Comparison of ENCODE assay signal across 32 cellular contexts in the genomic region with DNA sequence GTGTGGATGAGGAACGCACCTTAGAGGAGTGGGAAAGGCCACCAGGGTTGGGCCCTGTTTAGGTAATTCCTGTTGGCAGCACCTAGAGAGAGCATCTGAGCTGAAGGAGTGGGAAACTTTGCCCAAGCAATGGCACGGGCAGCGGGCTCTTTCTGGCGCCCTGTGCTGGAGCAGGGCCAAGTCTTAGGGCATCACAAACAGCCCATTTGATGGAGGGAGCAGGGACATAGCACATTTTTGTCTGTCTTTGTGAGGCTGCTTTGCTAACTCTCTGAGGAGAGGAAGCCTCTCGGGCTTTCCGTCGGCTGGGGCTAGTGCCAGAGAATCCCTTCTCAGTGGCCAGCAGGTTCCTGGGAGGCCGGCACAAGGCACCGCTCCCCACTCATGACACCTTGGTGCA. TPM values are rescaled to one million over a fixed set of nuclear protein-coding genes. Genes with fewer than 3 reads are reported as not detected.
"Had no signal": no experiment of that assay in that cellular context is flagged by ENCODE, and none has a peak within 500 bp of the region (broad histone marks: within the 10 kb centered on the region; RNA-seq: fewer than 3 reads in every experiment).

No MANE protein-coding gene starts in this region.

- H3K27ac ChIP-seq: colonic mucosa, gastrocnemius medialis, hepatocyte, neutrophil, right lobe of liver, uterus, VCaP had no signal

- H3K27me3 Mint-ChIP-seq: activated T-cell treated with anti-CD3 and anti-CD28 coated beads, Interleukin-2, amount 50 U/mL, for 24 hours had no signal

- H3K4me3 Mint-ChIP-seq: activated CD4-positive, alpha-beta memory T cell treated with anti-CD3 and anti-CD28 coated beads for 36 hours; activated CD4-positive, alpha-beta T cell treated with anti-CD3 and anti-CD28 coated beads, Interleukin-2, amount 10 ng/mL, durations not matched to agents 24 days and 14 days; activated T-cell treated with anti-CD3 and anti-CD28 coated beads, Interleukin-2, amount 50 U/mL, for 24 hours; effector memory CD8-positive, alpha-beta T cell; nephron; T-helper 1 cell treated with Interleukin-12 subunit alpha and Interleukin-12 subunit beta and Interleukin-4 antibody, amounts not matched to agents 30 μg/mL and 1 μg/mL, for 36 hours; type B pancreatic cell had no signal

- ATAC-seq: activated CD4-positive, CD25-positive, alpha-beta regulatory T cell treated with anti-CD3 and anti-CD28 coated beads, Interleukin-2, amount 50 U/mL, for 24 hours; effector memory CD8-positive, alpha-beta T cell; gastrocnemius medialis; left ventricle myocardium superior; right lobe of liver had no signal

- H3K4me1 Mint-ChIP-seq: activated CD4-positive, alpha-beta T cell treated with anti-CD3 and anti-CD28 coated beads, Interleukin-2, amount 10 ng/mL, durations not matched to agents 24 days and 14 days; nephron had no signal

- H3K27ac Mint-ChIP-seq: activated CD4-positive, alpha-beta memory T cell treated with anti-CD3 and anti-CD28 coated beads for 36 hours; activated CD4-positive, alpha-beta T cell treated with anti-CD3 and anti-CD28 coated beads, Interleukin-2, amount 10 ng/mL, durations not matched to agents 24 days and 14 days; activated T-cell treated with anti-CD3 and anti-CD28 coated beads, Interleukin-2, amount 50 U/mL, for 24 hours; effector memory CD8-positive, alpha-beta T cell; progenitor cell of endocrine pancreas; T-helper 1 cell treated with Interleukin-12 subunit alpha and Interleukin-12 subunit beta and Interleukin-4 antibody, amounts not matched to agents 30 μg/mL and 1 μg/mL, for 36 hours; type B pancreatic cell had no signal

- DNase-seq: activated CD4-positive, alpha-beta memory T cell treated with anti-CD3 and anti-CD28 coated beads for 36 hours; activated CD4-positive, alpha-beta T cell treated with anti-CD3 and anti-CD28 coated beads, Interleukin-2, amount 10 ng/mL, durations not matched to agents 24 days and 14 days; activated CD8-positive, alpha-beta memory T cell treated with anti-CD3 and anti-CD28 coated beads, Interleukin-2, amount 50 U/mL, for 4 hours; activated gamma-delta T cell treated with Interleukin-2 at 50 U/mL for 16 hours; activated naive CD4-positive, alpha-beta T cell treated with anti-CD3 and anti-CD28 coated beads, Interleukin-2, amount 50 U/mL, for 16 hours; activated T-cell treated with anti-CD3 and anti-CD28 coated beads, Interleukin-2, amount 50 U/mL, for 24 hours; amniotic stem cell; central memory CD4-positive, alpha-beta T cell; colonic mucosa; effector memory CD8-positive, alpha-beta T cell; erythroblast; gastrocnemius medialis; glutamatergic neuron; islet precursor cell; left cardiac atrium; left ventricle myocardium superior; right lobe of liver; stimulated activated CD4-positive, alpha-beta T cell treated with anti-CD3 and anti-CD28 coated beads, Interleukin-2, amount 100 ng/mL, for 48 hours; stimulated activated naive CD4-positive, alpha-beta T cell treated with Interleukin-2 at 50 U/mL for 16 hours; T-helper 9 cell; uterus had no signal

- H3K36me3 Mint-ChIP-seq: activated CD4-positive, alpha-beta memory T cell treated with anti-CD3 and anti-CD28 coated beads for 36 hours; type B pancreatic cell had no signal

- H3K9me3 Mint-ChIP-seq: activated CD4-positive, alpha-beta memory T cell treated with anti-CD3 and anti-CD28 coated beads for 36 hours; activated CD4-positive, alpha-beta T cell treated with anti-CD3 and anti-CD28 coated beads, Interleukin-2, amount 10 ng/mL, durations not matched to agents 24 days and 14 days; activated T-cell treated with anti-CD3 and anti-CD28 coated beads, Interleukin-2, amount 50 U/mL, for 24 hours; effector memory CD8-positive, alpha-beta T cell; nephron; T-helper 1 cell treated with Interleukin-12 subunit alpha and Interleukin-12 subunit beta and Interleukin-4 antibody, amounts not matched to agents 30 μg/mL and 1 μg/mL, for 36 hours; type B pancreatic cell had no signal

RNA-seq across cellular contexts. Expression of a gene that starts 22.5 kb away (rescaled TPM):
- total RNA-seq: activated CD4-positive, alpha-beta memory T cell treated with anti-CD3 and anti-CD28 coated beads for 36 hours; activated CD4-positive, alpha-beta T cell treated with anti-CD3 and anti-CD28 coated beads, Interleukin-2, amount 10 ng/mL, durations not matched to agents 24 days and 14 days; activated CD8-positive, alpha-beta memory T cell treated with anti-CD3 and anti-CD28 coated beads for 36 hours; gastrocnemius medialis; lung microvascular endothelial cell; osteocyte; progenitor cell of endocrine pancreas had no signal
